11 cellular contexts compared by ENCODE assay signal in genomic region chr16:12096162-12096781, GRCh38.
A peak's percentile ranks its signal among the peaks of the same experiment; 100 is the strongest.
DNase-seq lines count a peak whose midpoint lies in the region; ATAC-seq and TF ChIP-seq lines count a peak whose summit lies in the region.
"Had no signal": no experiment of that assay in that cellular context is flagged by ENCODE, and none has a peak within 500 bp of the region (broad histone marks: within the 10 kb centered on the region; RNA-seq: fewer than 3 reads in every experiment).

No MANE protein-coding gene starts in this region.

- H3K36me3 ChIP-seq in right lobe of liver: no peaks in the 10 kb centered on the region

- in situ Hi-C loops in astrocyte of the spinal cord (cut with HindIII; ENCODE audit: low sequenced_read_pairs): no loop called here

- TF ChIP-seq CTCF in astrocyte of the spinal cord (IDR thresholded peaks at IDR 0.05; ENCODE audit: low read depth, low read length): no peak
- no peak for TF ChIP-seq CTCF in right lobe of liver (IDR thresholded peaks at IDR 0.05)

- H3K27ac ChIP-seq in right lobe of liver: peak overlapping the region in 1 of 3 donors; percentile 24
- peak overlapping the region; percentile 44 for H3K27ac ChIP-seq in substantia nigra (ENCODE audit: low read depth, low read length, poor library complexity, severe bottlenecking)
- H3K27ac ChIP-seq: parathyroid adenoma, SK-N-MC, thoracic aorta had no signal

- H3K27me3 ChIP-seq in right lobe of liver: no peaks in the 10 kb centered on the region

- H3K4me1 ChIP-seq in right lobe of liver: peaks cover 0 to 29% (median 13%) of the 10 kb centered on the region in 4 donors

- H3K4me3 ChIP-seq in astrocyte of the spinal cord (ENCODE audit: low read depth, low read length) (no peak overlapping the region), right lobe of liver (no peak overlapping the region)

- peak; percentile 72 for DNase-seq in NCI-H2171 treated with DMSO at 0.1 percent for 48 hours (lab: John Stamatoyannopoulos, UW)
- DNase-seq in NCI-H2171 (lab: John Stamatoyannopoulos, UW): no peak
- peak; percentile 2 for DNase-seq in astrocyte of the spinal cord (ENCODE audit: low read depth, low spot score)
- peak in 2 of 3 donors; percentile 7 to 9 for DNase-seq in right lobe of liver
- DNase-seq in substantia nigra (lab: John Stamatoyannopoulos, UW): peak in 4 of 49 donors; percentile 7 to 25 (median 16)
- DNase-seq in germinal center (ENCODE audit: low spot score): no peak
- DNase-seq in NCI-H2081 (lab: John Stamatoyannopoulos, UW): no peak
- DNase-seq in NCI-H2081 treated with DMSO at 0.1 percent for 48 hours (lab: John Stamatoyannopoulos, UW): no peak

- peak in 1 of 4 donors; percentile 48 for ATAC-seq in right lobe of liver

- no peak for TF ChIP-seq POLR2A in right lobe of liver (IDR thresholded peaks at IDR 0.05)

- no peaks in the 10 kb centered on the region for H3K9me3 ChIP-seq in right lobe of liver
- H3K9me3 ChIP-seq: thoracic aorta had no signal

- intact Hi-C loops in right lobe of liver (cut with DNase I): loop anchor here (5.0 to 10.0 kb wide), 2 partner anchors 159 to 161 kb away; no protein-coding TSS in a partner anchor

- WGBS in right lobe of liver (ENCODE audit: insufficient coverage, low coverage, low lambda C conversion rate, missing lambda C conversion rate): 83% methylated on average over 8 of the region's 8 CpGs

Comparison
In these comparisons a context has a peak if more than half of its experiments do, and no peak if none do; other contexts are left out.
1. DNase-seq: peak in NCI-H2171 treated with DMSO at 0.1 percent for 48 hours (single experiment), astrocyte of the spinal cord (single experiment) and right lobe of liver (2 of 3); none in NCI-H2171 (single experiment), germinal center (single experiment), NCI-H2081 (0 of 2) and NCI-H2081 treated with DMSO at 0.1 percent for 48 hours (single experiment).